In genomic region chr20:43766395-43766794, GRCh38 we compare ENCODE assay signal across 1 cellular context.
TF ChIP-seq lines count a peak whose summit lies in the region.

No MANE protein-coding gene starts in this region.

TF ChIP-seq in SK-N-SH treated with all-trans-retinoic acid at 6 μM for 48 hours, 23 proteins besides CTCF, POLR2A, EP300 and RAD21 (continued from another document):
- TF ChIP-seq TSHZ2 (CRISPR knock-in tag; IDR thresholded peaks at IDR 0.05), result no peak
- TF ChIP-seq ZNF8 (CRISPR knock-in tag; IDR thresholded peaks at IDR 0.05), result no peak
- no peak for TF ChIP-seq SNAI2 (CRISPR knock-in tag; IDR thresholded peaks at IDR 0.05)
- TF ChIP-seq POU6F1 (CRISPR knock-in tag; IDR thresholded peaks at IDR 0.05; ENCODE audit: borderline replicate concordance, low read depth), result no peak
- TF ChIP-seq CSDC2 (CRISPR knock-in tag; IDR thresholded peaks at IDR 0.05), result no peak
- TF ChIP-seq GLIS3 (CRISPR knock-in tag; IDR thresholded peaks at IDR 0.05), result no peak
- no peak for TF ChIP-seq CREB5 (CRISPR knock-in tag; IDR thresholded peaks at IDR 0.05; ENCODE audit: low read depth)
- no peak for TF ChIP-seq PATZ1 (CRISPR knock-in tag; IDR thresholded peaks at IDR 0.05; ENCODE audit: borderline replicate concordance)
